8 cellular contexts compared by ENCODE assay signal in genomic region chr6:7726416-7727149, GRCh38. TPM values are rescaled to one million over a fixed set of nuclear protein-coding genes. Genes with fewer than 3 reads are reported as not detected.
DNase-seq lines count a peak whose midpoint lies in the region; TF ChIP-seq lines count a peak whose summit lies in the region.

No MANE protein-coding gene starts in this region.

- no peaks in the 10 kb centered on the region for H3K4me1 ChIP-seq in SJCRH30
- H3K4me1 ChIP-seq in fibroblast of lung (ENCODE audit: control insufficient read depth, extremely low read depth, insufficient read depth, low read length), result peaks cover 8% of the 10 kb centered on the region
- H3K4me1 ChIP-seq in neutrophil (ENCODE audit: control insufficient read depth in 1 of 2, insufficient read depth in 1 of 2, low read depth in 1 of 2, low read length in 1 of 2), result peaks cover 60 to 61% of the 10 kb centered on the region in 2 experiments

- H3K27ac ChIP-seq in SJCRH30, result no peak overlapping the region
- no peak overlapping the region for H3K27ac ChIP-seq in fibroblast of lung (ENCODE audit: insufficient read depth, low read length)
- H3K27ac ChIP-seq in neutrophil, result peak overlapping the region; percentile 66

- H4K20me1 ChIP-seq in fibroblast of lung (ENCODE audit: control insufficient read depth, extremely low read depth, insufficient read depth, low read length), result no peaks in the 10 kb centered on the region

- H3K4me3 ChIP-seq in HFF-Myc (replicated peaks; ENCODE audit: low read depth, low read length), result peak overlapping the region; percentile 39
- peak overlapping the region; percentile 61 for H3K4me3 ChIP-seq in SJCRH30
- peak overlapping the region; percentile 49 to 60 (median 54) for H3K4me3 ChIP-seq in fibroblast of lung (replicated peaks in 1 of 4; ENCODE audit: control extremely low read depth in 1 of 4, insufficient read depth in 1 of 4, low read depth in 3 of 4, low read length in 4 of 4)
- H3K4me3 ChIP-seq in neutrophil (ENCODE audit: low read depth in 1 of 2, low read length in 1 of 2), result peak overlapping the region; percentile 71 to 79

- peak overlapping the region; percentile 89 for H3K4me2 ChIP-seq in fibroblast of lung (ENCODE audit: extremely low read depth, insufficient read depth, low read length)

- H3K27me3 ChIP-seq in SJCRH30 (peaks cover 4% of the 10 kb centered on the region; the same call in 1 of the 2 replicates), fibroblast of lung (ENCODE audit: control insufficient read depth, insufficient read depth, low read length) (peaks cover 34% of the 10 kb centered on the region), neutrophil (peaks cover 86% of the 10 kb centered on the region)

- H3K9me3 ChIP-seq in SJCRH30 (replicated peaks) (no peaks in the 10 kb centered on the region), fibroblast of lung (ENCODE audit: control insufficient read depth, insufficient read depth, low read depth, low read length) (no peaks in the 10 kb centered on the region), neutrophil (no peaks in the 10 kb centered on the region)

- peak overlapping the region; percentile 37 for H2AFZ ChIP-seq in fibroblast of lung (ENCODE audit: low read length)

- DNase-seq in NCI-H1417 (lab: John Stamatoyannopoulos, UW) (peak in 2 of 3 experiments; percentile 57 to 76), NCI-H1417 treated with DMSO at 0.1 percent for 48 hours (lab: John Stamatoyannopoulos, UW) (no peak), HFF-Myc (ENCODE audit: extremely low read depth, low read depth) (no peak), SJCRH30 (peak; percentile 4 to 12), fibroblast of lung (ENCODE audit: low read depth in 2 of 2) (no peak), NCI-H1930 (lab: John Stamatoyannopoulos, UW) (no peak)
- DNase-seq in activated CD4-positive, alpha-beta T cell treated with anti-CD3 and anti-CD28 coated beads for 48 hours, result no peak

- no peak overlapping the region for H3K9ac ChIP-seq in fibroblast of lung (ENCODE audit: insufficient read depth, low read length)

- H3K79me2 ChIP-seq in fibroblast of lung (ENCODE audit: control insufficient read depth, insufficient read depth, low read length), result no peaks in the 10 kb centered on the region

- H3K36me3 ChIP-seq in SJCRH30, result no peaks in the 10 kb centered on the region
- H3K36me3 ChIP-seq in fibroblast of lung (ENCODE audit: control insufficient read depth, insufficient read depth, low read length), result no peaks in the 10 kb centered on the region
- no peaks in the 10 kb centered on the region for H3K36me3 ChIP-seq in neutrophil

- no peak for TF ChIP-seq CTCF in HFF-Myc (IDR thresholded peaks at IDR 0.05; ENCODE audit: low read depth, low read length, missing control alignments)
- no peak for TF ChIP-seq CTCF in fibroblast of lung (conservative IDR thresholded peaks at IDR 0.05 in 1 of 2, IDR thresholded peaks at IDR 0.05 in 1 of 2; ENCODE audit: low read depth in 1 of 2, low read length in 2 of 2)
- no peak for TF ChIP-seq CTCF in neutrophil (IDR thresholded peaks at IDR 0.05)

RNA-seq across cellular contexts. Expression of gene BMP6, which starts 0.7 kb away (rescaled TPM):
- total RNA-seq in SJCRH30 (2014; rRNA removed; shearing (Covaris generic)), result 1.6 and 2.2 TPM in 2 replicates
- total RNA-seq in fibroblast of lung, result under 0.01 TPM in 2 replicates
- polyA plus RNA-seq in fibroblast of lung, result 0.09 and 0.20 TPM in 2 replicates
- 0.09 and 0.17 TPM in 2 replicates for polyA plus RNA-seq in fibroblast of lung (2012)
- not detected in 2 replicates for polyA minus RNA-seq in fibroblast of lung (ENCODE audit: low replicate concordance)

Comparison
In these comparisons a context has a peak if more than half of its experiments do, and no peak if none do; other contexts are left out.
1. DNase-seq: peak in NCI-H1417 (2 of 3) and SJCRH30 (2 of 2); none in NCI-H1417 treated with DMSO at 0.1 percent for 48 hours (single experiment), HFF-Myc (single experiment), fibroblast of lung (0 of 2), NCI-H1930 (0 of 2) and activated CD4-positive, alpha-beta T cell treated with anti-CD3 and anti-CD28 coated beads for 48 hours (single experiment).
2. Peak in every context shown above with its lines, with median percentiles within 50 percentile points of each other: H3K4me3 ChIP-seq.